ENCODE assay signal across 18 cellular contexts in the genomic region with DNA sequence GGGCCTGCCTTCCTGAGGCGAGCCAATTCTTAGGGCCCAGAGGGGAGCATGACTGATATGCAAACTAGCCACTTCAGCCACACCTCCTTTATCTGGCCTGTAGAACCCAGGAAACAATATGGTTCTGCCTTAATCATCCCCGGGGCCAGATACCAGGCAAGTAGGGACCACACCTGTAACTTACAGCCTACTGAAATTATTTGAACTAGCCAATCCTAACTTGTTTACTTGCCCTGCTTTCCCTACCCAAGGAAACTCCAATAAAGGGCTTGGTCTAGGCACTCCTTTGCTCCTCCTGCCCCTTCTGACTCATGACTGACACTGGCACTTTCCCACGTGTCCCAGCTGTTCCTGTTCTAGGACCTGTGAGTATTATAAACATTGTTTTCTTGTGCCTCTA. TPM values are rescaled to one million over a fixed set of nuclear protein-coding genes. Genes with fewer than 3 reads are reported as not detected.
DNase-seq lines count a peak whose midpoint lies in the region; ATAC-seq, FAIRE-seq and TF ChIP-seq lines count a peak whose summit lies in the region.
"Had no signal": no experiment of that assay in that cellular context is flagged by ENCODE, and none has a peak within 500 bp of the region (broad histone marks: within the 10 kb centered on the region; RNA-seq: fewer than 3 reads in every experiment).

No MANE protein-coding gene starts in this region.

- H3K27me3 ChIP-seq in K562 (ENCODE audit: control insufficient read depth in 2 of 2, insufficient read depth in 2 of 2, low read length in 2 of 2) (no peaks in the 10 kb centered on the region), left lung (no peaks in the 10 kb centered on the region), GM23248 (replicated peaks; ENCODE audit: insufficient read depth) (no peaks in the 10 kb centered on the region)
- H3K27me3 ChIP-seq: ascending aorta, suprapubic skin had no signal

- no peaks in the 10 kb centered on the region for H3K9me1 ChIP-seq in K562 (ENCODE audit: control insufficient read depth, insufficient read depth, low read length)

- H3K4me1 ChIP-seq in K562 (replicated peaks in 1 of 2; ENCODE audit: control insufficient read depth in 2 of 2, insufficient read depth in 2 of 2, low read length in 2 of 2) = peaks cover 0 to 6% of the 10 kb centered on the region in 2 experiments; a peak in 2 of 5 replicates
- H3K4me1 ChIP-seq in left lung = no peaks in the 10 kb centered on the region
- H3K4me1 ChIP-seq in GM23248 (ENCODE audit: insufficient read depth) = no peaks in the 10 kb centered on the region
- H3K4me1 ChIP-seq: ascending aorta, suprapubic skin had no signal

- peak; percentile 46 for FAIRE-seq in K562 (lab: Jason Lieb, UNC)
- FAIRE-seq: HTR-8/SVneo, kidney had no signal

- intact Hi-C loops in K562 (cut with micrococcal nuclease) = no loop called here
- intact Hi-C loops in left lung (cut with DNase I) = no loop called here

- TF ChIP-seq EP300 in K562 (IDR thresholded peaks at IDR 0.05; ENCODE audit: low read length) = no peak

- H3F3A ChIP-seq in GM23248 (ENCODE audit: insufficient read depth) = no peaks in the 10 kb centered on the region

- in situ Hi-C loops in K562 (cut with MboI) = no loop called here
- in situ Hi-C loops in GM23248 (cut with MboI) = no loop called here

- no peaks in the 10 kb centered on the region for H4K20me1 ChIP-seq in K562 (replicated peaks; ENCODE audit: control insufficient read depth, insufficient read depth, low read length)
- H4K20me1 ChIP-seq in GM23248 (ENCODE audit: insufficient read depth) = no peaks in the 10 kb centered on the region

- TF ChIP-seq RAD21 in K562 (CRISPR knock-in tag; conservative IDR thresholded peaks at IDR 0.05 in 1 of 2, IDR thresholded peaks at IDR 0.05 in 1 of 2) = no peak

- H3K9me2 ChIP-seq in GM23248 (ENCODE audit: insufficient read depth) = no peaks in the 10 kb centered on the region

- no peaks in the 10 kb centered on the region for H3K79me2 ChIP-seq in K562 (ENCODE audit: control insufficient read depth, insufficient read depth, low read length)
- H3K79me2 ChIP-seq in GM23248 (ENCODE audit: insufficient read depth) = no peaks in the 10 kb centered on the region

- H2AFZ ChIP-seq in K562 (ENCODE audit: low read depth, low read length) = peak overlapping the region; percentile 92
- no peak overlapping the region for H2AFZ ChIP-seq in GM23248

- H3K9ac ChIP-seq in K562 (ENCODE audit: insufficient read depth in 1 of 2, low read depth in 2 of 2, low read length in 2 of 2) = no peak overlapping the region; a peak in 1 of 4 replicates
- H3K9ac ChIP-seq in GM23248 = no peak overlapping the region

- no peak overlapping the region for H3K4me3 ChIP-seq in K562
- no peak overlapping the region for H3K4me3 ChIP-seq in left lung
- H3K4me3 ChIP-seq in GM23248 = no peak overlapping the region
- H3K4me3 ChIP-seq: ascending aorta, suprapubic skin had no signal

- TF ChIP-seq CTCF in K562 (IDR thresholded peaks at IDR 0.05 in 2 of 3, conservative IDR thresholded peaks at IDR 0.05 in 1 of 3; ENCODE audit: insufficient read depth in 2 of 3, low read depth in 1 of 3, low read length in 3 of 3) (no peak), left lung (IDR thresholded peaks at IDR 0.05) (no peak)

- no peaks in the 10 kb centered on the region for H3K36me3 ChIP-seq in K562 (ENCODE audit: control insufficient read depth, insufficient read depth, low read length)
- H3K36me3 ChIP-seq in left lung = no peaks in the 10 kb centered on the region
- no peaks in the 10 kb centered on the region for H3K36me3 ChIP-seq in GM23248 (ENCODE audit: low read depth)
- H3K36me3 ChIP-seq: suprapubic skin had no signal

- H3K27ac ChIP-seq in K562 (ENCODE audit: extremely low read depth, low read depth, low read length) (peak overlapping the region; percentile 29; the same call in 1 of the 3 replicates), left lung (no peak overlapping the region), GM23248 (no peak overlapping the region)
- H3K27ac ChIP-seq: ascending aorta, suprapubic skin had no signal

- BruUV-seq in K562 (replicated peaks; lab: Mats Ljungman, UMichigan) = no TSS peak

- no peak for TF ChIP-seq POLR2A in K562 (conservative IDR thresholded peaks at IDR 0.05)

- POLR2A ChIA-PET in K562 (lab: Yijun Ruan, JAX) = interaction anchor here (1.3 kb wide), 1 partner anchor 17 kb away, joined by 4 read pairs; no protein-coding TSS in a partner anchor

- peak; percentile 11 for DNase-seq in EH (ENCODE audit: low read depth)
- DNase-seq in LHCN-M2 (ENCODE audit: low read depth) = peak; percentile 54
- DNase-seq in K562 (ENCODE audit: extremely low read depth in 1 of 4, low spot score in 3 of 4) = peak in 1 of 4 experiments; percentile 53
- DNase-seq in left lung = no peak
- no peak for DNase-seq in iPS-NIHi7 (ENCODE audit: extremely low spot score)
- no peak for DNase-seq in A172 (ENCODE audit: low spot score)
- DNase-seq in GM23248 = no peak
- DNase-seq: activated CD4-positive, CD25-positive, alpha-beta regulatory T cell; activated gamma-delta T cell treated with Interleukin-2 at 50 U/mL for 16 hours; CD8-positive, alpha-beta memory T cell; kidney; NCI-H69 had no signal

- H3K4me2 ChIP-seq in K562 (ENCODE audit: insufficient read depth, low read length) = peak overlapping the region; percentile 39; the same call in 1 of the 2 replicates
- no peak overlapping the region for H3K4me2 ChIP-seq in GM23248 (ENCODE audit: unreplicated experiment)

- CTCF ChIA-PET in K562 (lab: Yijun Ruan, JAX; ENCODE audit: low intra/inter-chr PET ratio) = no interaction called here

- H3K9me3 ChIP-seq in K562 (replicated peaks; ENCODE audit: control insufficient read depth, insufficient read depth, low read depth, low read length) = 0 out of 2 replicates have a peak, but pooled peaks cover 2% of the 10 kb centered on the region
- no peaks in the 10 kb centered on the region for H3K9me3 ChIP-seq in left lung
- no peaks in the 10 kb centered on the region for H3K9me3 ChIP-seq in GM23248 (ENCODE audit: low read depth)
- H3K9me3 ChIP-seq: ascending aorta, suprapubic skin had no signal

- WGBS in K562 (ENCODE audit: insufficient coverage, low coverage, missing lambda C conversion rate) = 17% methylated on average over 3 of the region's 3 CpGs
- WGBS in GM23248 (ENCODE audit: low coverage in 1 of 2, low lambda C conversion rate in 2 of 2, missing lambda C conversion rate in 2 of 2), 2 experiments = 78 to 87% methylated on average over 3 of the region's 3 CpGs

- peak; percentile 81 for ATAC-seq in K562
- ATAC-seq in left lung = peak; percentile 66
- no peak for ATAC-seq in HG02610 (IDR thresholded peaks at IDR 0.05; ENCODE audit: unreplicated experiment)
- ATAC-seq: Panc1, sciatic nerve had no signal

TF ChIP-seq in K562, 482 proteins besides CTCF, POLR2A, EP300 and RAD21 (continues in another document):
- TF ChIP-seq ZNF395 (CRISPR knock-in tag; IDR thresholded peaks at IDR 0.05) = no peak
- peak; percentile 26; the same call in 1 of the 2 replicates for TF ChIP-seq TFAP4 (CRISPR knock-in tag; IDR thresholded peaks at IDR 0.05; ENCODE audit: borderline replicate concordance)
- TF ChIP-seq ZNF121 (CRISPR knock-in tag; conservative IDR thresholded peaks at IDR 0.05) = no peak
- peak; percentile 54 for TF ChIP-seq FOSL1 (tag; conservative IDR thresholded peaks at IDR 0.05)
- no peak for TF ChIP-seq JUND (IDR thresholded peaks at IDR 0.05; ENCODE audit: borderline replicate concordance, low read depth, low read length)
- TF ChIP-seq JUND (tag; IDR thresholded peaks at IDR 0.05; ENCODE audit: borderline replicate concordance, low read depth, low read length) = 0 out of 3 replicates have a peak, but pooled peaks have one; percentile 22

RNA-seq across cellular contexts. Expression of gene MYOM1, which starts 57.6 kb away (rescaled TPM):
- total RNA-seq in LHCN-M2 (2014; rRNA removed) (under 0.01 and 0.06 TPM in 2 replicates), K562 (2014; rRNA removed) (0.41 and 0.59 TPM in 2 replicates), K562 (2014; rRNA removed; fragmentation: Illumina TruSeq; extraction: Trizol) (0.22 and 0.29 TPM in 2 replicates), K562 (2015; rRNA removed; fragmentation: Illumina TruSeq; extraction: Trizol) (0.47 and 0.64 TPM in 2 replicates), K562 (2021) (0.29 and 0.35 TPM in 2 replicates), left lung (1 to 10 TPM; 1.5 to 1.7 TPM)
- polyA plus RNA-seq in LHCN-M2 (2012) = 0.23 TPM
- total RNA-seq in K562 (2011; cell fraction: chromatin; rRNA removed; ENCODE audit: low replicate concordance) = 0.44 and 1.2 TPM in 2 replicates
- 0.17 and 0.26 TPM in 2 replicates for total RNA-seq in K562 (2011; cell fraction: nucleolus; rRNA removed)
- total RNA-seq in K562 (2011; cell fraction: nucleoplasm; rRNA removed) = 0.15 and 0.29 TPM in 2 replicates
- polyA plus RNA-seq in K562 (2011; rRNA removed) (0.06 and 0.16 TPM in 2 replicates), K562 (2014; fragmentation: Illumina TruSeq; extraction: Trizol) (0.25 and 0.71 TPM in 2 replicates), K562 (2014; fragmentation: Nextera tagmentation; extraction: Ambion mirVana) (under 1 TPM; 0.01 to 0.03 TPM), K562 (2014; rRNA removed) (0.32 and 0.62 TPM in 2 replicates), GM23248 (2016; fragmentation: Nextera tagmentation; extraction: Ambion mirVana) (0.42 and 0.64 TPM in 2 replicates)
- 0.06 and 0.15 TPM in 2 replicates for polyA plus RNA-seq in K562 (2011; cell fraction: cytosol; rRNA removed)
- 0.26 and 0.32 TPM in 2 replicates for polyA plus RNA-seq in K562 (2011; cell fraction: nucleus; rRNA removed)
- polyA plus RNA-seq in K562 (2012) = 0.44 and 1.8 TPM in 2 replicates
- 0.25 and 0.30 TPM in 2 replicates for polyA minus RNA-seq in K562 (2011; rRNA and poly(A)+ RNA removed)
- polyA minus RNA-seq in K562 (2011; cell fraction: cytosol; rRNA and poly(A)+ RNA removed) = 0.18 and 0.19 TPM in 2 replicates
- 0.13 and 0.33 TPM in 2 replicates for polyA minus RNA-seq in K562 (2011; cell fraction: nucleus; rRNA and poly(A)+ RNA removed)
- total RNA-seq in A172 (2014; rRNA removed; shearing (Covaris generic)) = not detected in 2 replicates
- total RNA-seq in GM23248 (2014; rRNA removed; shearing (Covaris generic)) = 0.65 TPM in 1 of 2 replicates, not detected in the other

Comparison
In these comparisons a context has a peak if more than half of its experiments do, and no peak if none do; other contexts are left out.
1. DNase-seq: peak in EH (single experiment) and LHCN-M2 (single experiment); none in left lung (0 of 2), iPS-NIHi7 (single experiment), A172 (single experiment) and GM23248 (single experiment).